ENCODE assay signal across 13 cellular contexts in genomic region chr10:43354879-43355380, GRCh38. TPM values are rescaled to one million over a fixed set of nuclear protein-coding genes. Genes with fewer than 3 reads are reported as not detected.
DNase-seq lines count a peak whose midpoint lies in the region; ATAC-seq, FAIRE-seq and TF ChIP-seq lines count a peak whose summit lies in the region.
"Had no signal": no experiment of that assay in that cellular context is flagged by ENCODE, and none has a peak within 500 bp of the region (broad histone marks: within the 10 kb centered on the region; RNA-seq: fewer than 3 reads in every experiment).

No MANE protein-coding gene starts in this region.

- H3K4me3 ChIP-seq in HAP-1 = no peak overlapping the region
- no peak overlapping the region for H3K4me3 ChIP-seq in H1 (ENCODE audit: extremely low read depth in 1 of 4, insufficient read depth in 2 of 4, low read depth in 3 of 4, low read length in 4 of 4)
- H3K4me3 ChIP-seq: BLaER1 treated with 17β-estradiol and CSF1 and Interleukin-3, amounts not matched to agents 10 nM and 100 nM had no signal

- H3K4me1 Mint-ChIP-seq in progenitor cell of endocrine pancreas (ENCODE audit: low read depth) = peaks cover 18% of the 10 kb centered on the region
- H3K4me1 Mint-ChIP-seq in activated CD4-positive, alpha-beta T cell treated with anti-CD3 and anti-CD28 coated beads, Interleukin-2, amount 10 ng/mL, durations not matched to agents 24 days and 14 days = peaks cover 17% of the 10 kb centered on the region
- peaks cover 13% of the 10 kb centered on the region for H3K4me1 Mint-ChIP-seq in activated naive CD8-positive, alpha-beta T cell treated with anti-CD3 and anti-CD28 coated beads, Interleukin-2, amount 50 U/mL, for 24 hours

- no peaks in the 10 kb centered on the region for H3K79me2 ChIP-seq in H1 (ENCODE audit: control insufficient read depth in 1 of 2, insufficient read depth in 2 of 2, low read length in 2 of 2)

- H3K27me3 Mint-ChIP-seq in progenitor cell of endocrine pancreas = no peaks in the 10 kb centered on the region
- H3K27me3 Mint-ChIP-seq in activated CD4-positive, alpha-beta T cell treated with anti-CD3 and anti-CD28 coated beads, Interleukin-2, amount 10 ng/mL, durations not matched to agents 24 days and 14 days = peaks cover 21% of the 10 kb centered on the region
- H3K27me3 Mint-ChIP-seq in activated naive CD8-positive, alpha-beta T cell treated with anti-CD3 and anti-CD28 coated beads, Interleukin-2, amount 50 U/mL, for 24 hours = peaks cover 2% of the 10 kb centered on the region

- no peak overlapping the region for H2AFZ ChIP-seq in H1 (ENCODE audit: low read length)

- no peaks in the 10 kb centered on the region for H4K20me1 ChIP-seq in H1 (replicated peaks in 1 of 2; ENCODE audit: control insufficient read depth in 1 of 2, insufficient read depth in 2 of 2, low read length in 2 of 2)
- H4K20me1 ChIP-seq: BLaER1 treated with 17β-estradiol and CSF1 and Interleukin-3, amounts not matched to agents 10 nM and 100 nM had no signal

- WGBS in H1 (ENCODE audit: extremely low coverage in 1 of 2, insufficient coverage in 1 of 2, insufficient read length in 1 of 2, insufficient replicate concordance in 2 of 2, low coverage in 1 of 2, low lambda C conversion rate in 2 of 2, missing lambda C conversion rate in 1 of 2), 2 experiments = 26% methylated on average over 2 of the region's 2 CpGs; no CpG with 5 or more reads in 1 of the 2 experiments

- TF ChIP-seq POLR2A in H1 (IDR thresholded peaks at IDR 0.05; ENCODE audit: control extremely low read depth in 1 of 2, low read depth in 2 of 2, low read length in 2 of 2) = no peak

- H3K56ac ChIP-seq in H1 (replicated peaks; ENCODE audit: insufficient read length, low read depth, low read length) = no peak overlapping the region

- H3K36me3 ChIP-seq in HAP-1 (replicated peaks) (no peaks in the 10 kb centered on the region), H1 (ENCODE audit: control insufficient read depth in 2 of 4, insufficient read depth in 4 of 4, low read length in 3 of 4) (no peaks in the 10 kb centered on the region)
- H3K36me3 ChIP-seq: BLaER1 treated with 17β-estradiol and CSF1 and Interleukin-3, amounts not matched to agents 10 nM and 100 nM had no signal

- no peak overlapping the region for H3K4me3 Mint-ChIP-seq in progenitor cell of endocrine pancreas (ENCODE audit: low read depth)
- H3K4me3 Mint-ChIP-seq in activated CD4-positive, alpha-beta T cell treated with anti-CD3 and anti-CD28 coated beads, Interleukin-2, amount 10 ng/mL, durations not matched to agents 24 days and 14 days = no peak overlapping the region
- no peak overlapping the region for H3K4me3 Mint-ChIP-seq in activated naive CD8-positive, alpha-beta T cell treated with anti-CD3 and anti-CD28 coated beads, Interleukin-2, amount 50 U/mL, for 24 hours

- H4K8ac ChIP-seq in H1 (ENCODE audit: extremely low read depth, insufficient read depth, low read length) = no peak overlapping the region

- no peak overlapping the region for H3K23ac ChIP-seq in H1 (ENCODE audit: insufficient read length)

- H2BK20ac ChIP-seq in H1 (ENCODE audit: low read length) = no peak overlapping the region

- POLR2A ChIA-PET in H1 (lab: Charles Lee; ENCODE audit: partially characterized antibody) = interaction anchor here (0.6 to 0.8 kb wide), 2 partner anchors 28 to 62 kb away, joined by 4 to 5 read pairs; no protein-coding TSS in a partner anchor

- no peaks in the 10 kb centered on the region for H3K9me3 Mint-ChIP-seq in progenitor cell of endocrine pancreas (ENCODE audit: low read depth)
- no peaks in the 10 kb centered on the region for H3K9me3 Mint-ChIP-seq in activated CD4-positive, alpha-beta T cell treated with anti-CD3 and anti-CD28 coated beads, Interleukin-2, amount 10 ng/mL, durations not matched to agents 24 days and 14 days
- H3K9me3 Mint-ChIP-seq in activated naive CD8-positive, alpha-beta T cell treated with anti-CD3 and anti-CD28 coated beads, Interleukin-2, amount 50 U/mL, for 24 hours = no peaks in the 10 kb centered on the region

- in situ Hi-C loops in HAP-1 (cut with MboI; ENCODE audit: low sequenced_read_pairs) = no loop called here

- H3K27ac Mint-ChIP-seq in progenitor cell of endocrine pancreas = peak overlapping the region; percentile 70
- H3K27ac Mint-ChIP-seq in activated CD4-positive, alpha-beta T cell treated with anti-CD3 and anti-CD28 coated beads, Interleukin-2, amount 10 ng/mL, durations not matched to agents 24 days and 14 days = no peak overlapping the region
- H3K27ac Mint-ChIP-seq in activated naive CD8-positive, alpha-beta T cell treated with anti-CD3 and anti-CD28 coated beads, Interleukin-2, amount 50 U/mL, for 24 hours = no peak overlapping the region

- no peak overlapping the region for H3K9ac ChIP-seq in H1 (replicated peaks in 1 of 4; ENCODE audit: extremely low read depth in 1 of 4, low read depth in 3 of 4, low read length in 3 of 4)
- H3K9ac ChIP-seq: BLaER1 treated with 17β-estradiol and CSF1 and Interleukin-3, amounts not matched to agents 10 nM and 100 nM had no signal

- no peaks in the 10 kb centered on the region for H3K9me3 ChIP-seq in HAP-1
- H3K9me3 ChIP-seq in H1 (ENCODE audit: insufficient read depth in 2 of 2, low read depth in 1 of 2, low read length in 1 of 2) = no peaks in the 10 kb centered on the region
- H3K9me3 ChIP-seq: BLaER1 treated with 17β-estradiol and CSF1 and Interleukin-3, amounts not matched to agents 10 nM and 100 nM had no signal

- no peak overlapping the region for H3K27ac ChIP-seq in H1 (ENCODE audit: low read depth, low read length)
- H3K27ac ChIP-seq: BLaER1 treated with 17β-estradiol and CSF1 and Interleukin-3, amounts not matched to agents 10 nM and 100 nM had no signal

- H2BK120ac ChIP-seq in H1 (replicated peaks; ENCODE audit: low read depth, low read length) = no peak overlapping the region

- no peak overlapping the region for H2AK5ac ChIP-seq in H1 (ENCODE audit: low read depth, low read length)

- H3K4me1 ChIP-seq in HAP-1 (peaks cover 26% of the 10 kb centered on the region), H1 (replicated peaks in 1 of 4; ENCODE audit: control insufficient read depth in 3 of 4, insufficient read depth in 4 of 4, low read length in 3 of 4) (peaks cover 0 to 12% (median 6%) of the 10 kb centered on the region in 4 experiments; a peak in 4 of 7 replicates)

- H2BK12ac ChIP-seq in H1 (ENCODE audit: low read depth, low read length) = no peak overlapping the region

- no peak for TF ChIP-seq RAD21 in H1 (IDR thresholded peaks at IDR 0.05 in 1 of 2, conservative IDR thresholded peaks at IDR 0.05 in 1 of 2; ENCODE audit: low read depth in 2 of 2, low read length in 2 of 2)

- DNase-seq in HAP-1 (ENCODE audit: low spot score in 2 of 2) (peak; percentile 49 to 97), OCI-M1 (lab: John Stamatoyannopoulos, UW) (peak; percentile 67), H1 (ENCODE audit: low read depth in 1 of 2, low spot score in 2 of 2) (no peak), progenitor cell of endocrine pancreas (ENCODE audit: low spot score, unreplicated experiment) (no peak), mucosa of gallbladder (ENCODE audit: low spot score) (no peak)
- no peak for DNase-seq in activated CD4-positive, alpha-beta T cell treated with anti-CD3 and anti-CD28 coated beads, Interleukin-2, amount 10 ng/mL, durations not matched to agents 24 days and 14 days
- DNase-seq in activated naive CD8-positive, alpha-beta T cell treated with anti-CD3 and anti-CD28 coated beads, Interleukin-2, amount 50 U/mL, for 24 hours = no peak
- DNase-seq: NCI-H146, NCI-H226, NCI-H526, Right ventricle myocardium superior had no signal

- no peak for TF ChIP-seq EP300 in H1 (IDR thresholded peaks at IDR 0.05; ENCODE audit: borderline replicate concordance in 1 of 2, low read depth in 2 of 2, low read length in 2 of 2)

- TF ChIP-seq CTCF in H1 (IDR thresholded peaks at IDR 0.05; ENCODE audit: control extremely low read depth in 1 of 3, insufficient read depth in 1 of 3, low read depth in 1 of 3, low read length in 3 of 3) (no peak), progenitor cell of endocrine pancreas (IDR thresholded peaks at IDR 0.05; ENCODE audit: unreplicated experiment) (no peak)

- H3K23me2 ChIP-seq in H1 (ENCODE audit: low read depth, low read length) = no peaks in the 10 kb centered on the region

- no peak for ATAC-seq in activated naive CD8-positive, alpha-beta T cell treated with anti-CD3 and anti-CD28 coated beads, Interleukin-2, amount 50 U/mL, for 24 hours

- no peak overlapping the region for H4K91ac ChIP-seq in H1 (replicated peaks; ENCODE audit: insufficient read length, low read length)

- no peak overlapping the region for H3K14ac ChIP-seq in H1 (ENCODE audit: insufficient read length)

- H3K27me3 ChIP-seq in HAP-1 (ENCODE audit: low read depth) = no peaks in the 10 kb centered on the region
- H3K27me3 ChIP-seq in H1 (replicated peaks in 1 of 4; ENCODE audit: control insufficient read depth in 3 of 4, extremely low read depth in 1 of 4, insufficient read depth in 3 of 4, low read length in 3 of 4) = no peaks in the 10 kb centered on the region

- H3K18ac ChIP-seq in H1 (ENCODE audit: extremely low read depth, low read length) = no peak overlapping the region

- no peak overlapping the region for H4K5ac ChIP-seq in H1 (ENCODE audit: insufficient read length, low read depth, low read length)

- intact Hi-C loops in activated CD4-positive, alpha-beta T cell treated with anti-CD3 and anti-CD28 coated beads, Interleukin-2, amount 10 ng/mL, durations not matched to agents 24 days and 14 days (cut with micrococcal nuclease) = no loop called here

- no peak overlapping the region for H2BK5ac ChIP-seq in H1 (ENCODE audit: low read depth, low read length)

- H3K4ac ChIP-seq in H1 (replicated peaks; ENCODE audit: insufficient read length, low read depth, low read length) = no peak overlapping the region

- FAIRE-seq in H1 (lab: Jason Lieb, UNC) = peak; percentile 48

- H3K4me2 ChIP-seq in H1 (ENCODE audit: insufficient read depth in 1 of 2, low read depth in 2 of 2, low read length in 2 of 2) = peak overlapping the region in 1 of 2 experiments; percentile 28; a peak in 1 of 4 replicates

- H2BK15ac ChIP-seq in H1 (ENCODE audit: low read length) = no peak overlapping the region

- no peaks in the 10 kb centered on the region for H3K36me3 Mint-ChIP-seq in progenitor cell of endocrine pancreas (ENCODE audit: insufficient read depth)
- H3K36me3 Mint-ChIP-seq in activated CD4-positive, alpha-beta T cell treated with anti-CD3 and anti-CD28 coated beads, Interleukin-2, amount 10 ng/mL, durations not matched to agents 24 days and 14 days (ENCODE audit: low read depth) = peaks cover 2% of the 10 kb centered on the region
- H3K36me3 Mint-ChIP-seq in activated naive CD8-positive, alpha-beta T cell treated with anti-CD3 and anti-CD28 coated beads, Interleukin-2, amount 50 U/mL, for 24 hours (ENCODE audit: low read depth) = no peaks in the 10 kb centered on the region

- CTCF ChIA-PET in H1 (lab: Charles Lee; ENCODE audit: partially characterized antibody) = interaction anchor here (0.7 to 5.3 kb wide), 7 partner anchors 14 to 124 kb away, joined by 3 to 29 read pairs (median 4); no protein-coding TSS in a partner anchor

- no peaks in the 10 kb centered on the region for H3K79me1 ChIP-seq in H1 (ENCODE audit: low read depth, low read length)

RNA-seq across cellular contexts. Expression of gene FXYD4, which starts 16.5 kb away (rescaled TPM):
- not detected in 2 replicates for total RNA-seq in H1 (2021; fragmentation: NEBNext Ultra II Directional; extraction: Animal tissue kit (Norgen Biotek cat#: 25700))
- not detected in 2 replicates for polyA plus RNA-seq in H1 (2011; rRNA removed)
- not detected for polyA plus RNA-seq in H1 (2011; cell fraction: cytosol; rRNA removed)
- not detected for polyA plus RNA-seq in H1 (2011; cell fraction: nucleus; rRNA removed)
- not detected in 4 replicates for polyA plus RNA-seq in H1 (2012, experiment 1 of 2)
- not detected for polyA plus RNA-seq in H1 (2012, experiment 2 of 2)
- polyA plus RNA-seq in H1 (2013, experiment 1 of 2) = not detected
- polyA plus RNA-seq in H1 (2013, experiment 2 of 2) = not detected
- not detected in 2 replicates for polyA minus RNA-seq in H1 (2011; rRNA and poly(A)+ RNA removed)
- not detected for polyA minus RNA-seq in H1 (2011; cell fraction: cytosol; rRNA and poly(A)+ RNA removed)
- not detected for polyA minus RNA-seq in H1 (2011; cell fraction: nucleus; rRNA and poly(A)+ RNA removed)
- total RNA-seq in progenitor cell of endocrine pancreas (not detected in 2 replicates), mucosa of gallbladder (1.6 TPM)
- total RNA-seq in activated CD4-positive, alpha-beta T cell treated with anti-CD3 and anti-CD28 coated beads, Interleukin-2, amount 10 ng/mL, durations not matched to agents 24 days and 14 days = not detected in 2 replicates
- total RNA-seq: H4, Right ventricle myocardium superior had no signal

RNA-seq across cellular contexts. Expression of gene HNRNPF, which starts 54.1 kb away (rescaled TPM):
- 389 and 397 TPM in 2 replicates for total RNA-seq in H1 (2021; fragmentation: NEBNext Ultra II Directional; extraction: Animal tissue kit (Norgen Biotek cat#: 25700))
- polyA plus RNA-seq in H1 (2011; rRNA removed) = 208 and 209 TPM in 2 replicates
- 285 TPM for polyA plus RNA-seq in H1 (2011; cell fraction: cytosol; rRNA removed)
- 199 TPM for polyA plus RNA-seq in H1 (2011; cell fraction: nucleus; rRNA removed)
- 322 to 369 TPM (median 332 TPM) in 4 replicates for polyA plus RNA-seq in H1 (2012, experiment 1 of 2)
- polyA plus RNA-seq in H1 (2012, experiment 2 of 2) = 154 TPM
- polyA plus RNA-seq in H1 (2013, experiment 1 of 2) = 167 TPM
- 175 TPM for polyA plus RNA-seq in H1 (2013, experiment 2 of 2)
- 303 and 334 TPM in 2 replicates for polyA minus RNA-seq in H1 (2011; rRNA and poly(A)+ RNA removed)
- polyA minus RNA-seq in H1 (2011; cell fraction: cytosol; rRNA and poly(A)+ RNA removed) = 147 TPM
- polyA minus RNA-seq in H1 (2011; cell fraction: nucleus; rRNA and poly(A)+ RNA removed) = 101 TPM
- 211 and 221 TPM in 2 replicates for total RNA-seq in progenitor cell of endocrine pancreas
- 184 TPM for total RNA-seq in mucosa of gallbladder
- 513 and 516 TPM in 2 replicates for total RNA-seq in activated CD4-positive, alpha-beta T cell treated with anti-CD3 and anti-CD28 coated beads, Interleukin-2, amount 10 ng/mL, durations not matched to agents 24 days and 14 days

Comparison
In these comparisons a context has a peak if more than half of its experiments do, and no peak if none do; other contexts are left out.
1. DNase-seq: peak in HAP-1 (2 of 2) and OCI-M1 (single experiment); none in H1 (0 of 2), progenitor cell of endocrine pancreas (single experiment), mucosa of gallbladder (single experiment), activated CD4-positive, alpha-beta T cell treated with anti-CD3 and anti-CD28 coated beads, Interleukin-2, amount 10 ng/mL, durations not matched to agents 24 days and 14 days (single experiment) and activated naive CD8-positive, alpha-beta T cell treated with anti-CD3 and anti-CD28 coated beads, Interleukin-2, amount 50 U/mL, for 24 hours (single experiment).